ENCODE assay signal across 12 cellular contexts in the genomic region with DNA sequence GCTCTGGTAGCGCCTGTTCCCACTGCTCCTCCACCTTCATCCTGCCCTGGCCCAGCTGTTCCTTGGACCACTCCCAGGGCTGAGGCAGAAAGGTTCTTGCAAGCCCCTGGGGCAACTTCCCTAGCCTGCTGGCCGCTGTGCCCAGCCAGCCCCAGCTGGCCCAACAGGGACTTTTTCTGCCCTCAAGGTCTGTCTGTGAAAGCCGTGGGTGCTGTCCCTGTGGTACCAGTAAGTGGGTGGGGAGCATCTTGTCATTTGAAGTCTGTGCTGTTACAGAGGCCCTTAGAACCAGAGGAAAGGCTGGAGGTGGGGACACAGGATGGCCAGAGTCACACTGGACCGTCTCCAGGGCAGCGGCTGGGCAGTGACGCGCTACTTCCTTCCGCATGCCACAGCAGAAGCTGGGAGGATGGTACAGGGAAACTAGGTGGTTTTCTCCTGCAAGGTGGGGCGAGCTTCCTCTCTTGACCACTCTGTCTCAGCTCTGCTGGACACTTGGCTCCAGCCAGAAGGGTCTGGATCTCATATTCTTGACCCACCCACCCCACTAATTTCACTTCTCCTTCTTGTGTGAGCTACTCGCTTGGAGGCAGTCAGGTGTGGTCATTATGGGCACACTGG.
DNase-seq lines count a peak whose midpoint lies in the region; ATAC-seq and TF ChIP-seq lines count a peak whose summit lies in the region.
"Had no signal": no experiment of that assay in that cellular context is flagged by ENCODE, and none has a peak within 500 bp of the region (broad histone marks: within the 10 kb centered on the region; RNA-seq: fewer than 3 reads in every experiment).

No MANE protein-coding gene starts in this region.

- TF ChIP-seq EP300 in suprapubic skin (IDR thresholded peaks at IDR 0.05) = no peak

- peaks cover 22 to 24% of the 10 kb centered on the region in 2 experiments for H3K4me1 Mint-ChIP-seq in H9
- peaks cover 0 to 34% (median 0%) of the 10 kb centered on the region in 4 donors for H3K4me1 Mint-ChIP-seq in naive thymus-derived CD8-positive, alpha-beta T cell

- ATAC-seq in lung (ENCODE audit: insufficient read depth, low FRiP score) (peak; percentile 83), SK-N-SH treated with all-trans-retinoic acid at 6 μM for 48 hours (no peak)
- no peak for ATAC-seq in naive thymus-derived CD8-positive, alpha-beta T cell

- no peak for TF ChIP-seq CTCF in H9 (conservative IDR thresholded peaks at IDR 0.05)
- no peak for TF ChIP-seq CTCF in colonic mucosa (IDR thresholded peaks at IDR 0.05)
- no peak for TF ChIP-seq CTCF in lung (IDR thresholded peaks at IDR 0.05; ENCODE audit: control extremely low read depth, extremely low read depth)
- TF ChIP-seq CTCF in suprapubic skin (IDR thresholded peaks at IDR 0.05) = no peak
- TF ChIP-seq CTCF in smooth muscle cell (IDR thresholded peaks at IDR 0.05; ENCODE audit: borderline replicate concordance, insufficient read depth, poor library complexity, severe bottlenecking) = no peak

- no peak overlapping the region for H3T11ph ChIP-seq in H9 (ENCODE audit: low read length)

- no peak overlapping the region for H2BK20ac ChIP-seq in H9 (ENCODE audit: low read depth, low read length, poor library complexity, severe bottlenecking)

- H4K8ac ChIP-seq in H9 (replicated peaks; ENCODE audit: insufficient read length, low read depth, low read length) = no peak overlapping the region

- no peaks in the 10 kb centered on the region for H3K36me3 Mint-ChIP-seq in H9 (ENCODE audit: insufficient read depth in 1 of 3, low read depth in 3 of 3)
- no peaks in the 10 kb centered on the region for H3K36me3 Mint-ChIP-seq in naive thymus-derived CD8-positive, alpha-beta T cell

- WGBS in H9 (ENCODE audit: extremely low coverage, insufficient read length, low lambda C conversion rate) = no CpG with 5 or more reads among the region's 10 CpGs
- 34 to 36% methylated on average over 10 of the region's 10 CpGs for WGBS in lung, 2 donors
- WGBS in suprapubic skin = 68% methylated on average over 10 of the region's 10 CpGs
- WGBS in smooth muscle cell (ENCODE audit: low lambda C conversion rate) = 73% methylated on average over 10 of the region's 10 CpGs

- H3K14ac ChIP-seq in H9 (ENCODE audit: insufficient read depth, low read length) = no peak overlapping the region

- H3K23ac ChIP-seq in H9 (ENCODE audit: insufficient read length, low read depth, low read length) = no peak overlapping the region

- POLR2A ChIA-PET in naive thymus-derived CD8-positive, alpha-beta T cell (lab: Charles Lee) = no interaction called here

- TF ChIP-seq POLR2A in suprapubic skin (IDR thresholded peaks at IDR 0.05) = no peak

- H3K27ac Mint-ChIP-seq in H9 = peak overlapping the region in 2 of 3 experiments; percentile 61 to 94; a peak in 2 of 7 replicates
- no peak overlapping the region for H3K27ac Mint-ChIP-seq in naive thymus-derived CD8-positive, alpha-beta T cell

- H4K20me1 ChIP-seq in H9 (ENCODE audit: control insufficient read depth, insufficient read depth, insufficient read length) = no peaks in the 10 kb centered on the region
- H4K20me1 ChIP-seq in smooth muscle cell (ENCODE audit: low read depth) = no peaks in the 10 kb centered on the region

- H3K79me2 ChIP-seq in H9 (ENCODE audit: insufficient read depth, low read length) (no peaks in the 10 kb centered on the region), smooth muscle cell (ENCODE audit: low read depth) (no peaks in the 10 kb centered on the region)

- DNase-seq in H9 (no peak), colonic mucosa (peak; percentile 23), lung (ENCODE audit: low spot score) (peak; percentile 59), suprapubic skin (ENCODE audit: low spot score in 2 of 2) (peak in 1 of 2 donors; percentile 72), smooth muscle cell (lab: John Stamatoyannopoulos, UW; ENCODE audit: unreplicated experiment) (no peak)
- no peak for DNase-seq in activated T-cell treated with anti-CD3 and anti-CD28 coated beads, Interleukin-2, amount 50 U/mL, for 1 hour
- no peak for DNase-seq in naive thymus-derived CD8-positive, alpha-beta T cell
- DNase-seq: DMS153, foreskin melanocyte, IMR-90, NCI-H226 had no signal

- no peak overlapping the region for H2BK120ac ChIP-seq in H9 (ENCODE audit: low read depth, low read length, poor library complexity, severe bottlenecking)

- no peak overlapping the region for H2AK5ac ChIP-seq in H9 (ENCODE audit: insufficient read length, low read length)

- H3K27ac ChIP-seq in H9 (ENCODE audit: insufficient read length, low read depth, low read length) (no peak overlapping the region), colonic mucosa (no peak overlapping the region), lung (ENCODE audit: low read depth in 1 of 2, low read length in 1 of 2) (peak overlapping the region in 1 of 2 donors; percentile 82), suprapubic skin (peak overlapping the region; percentile 67), smooth muscle cell (ENCODE audit: low read depth) (no peak overlapping the region)

- no peak overlapping the region for H4K91ac ChIP-seq in H9 (ENCODE audit: insufficient read length, low read depth, low read length)

- H3K4me3 ChIP-seq in colonic mucosa (no peak overlapping the region), lung (no peak overlapping the region), suprapubic skin (no peak overlapping the region), smooth muscle cell (no peak overlapping the region)

- no peak overlapping the region for H3K4me3 Mint-ChIP-seq in H9
- no peak overlapping the region for H3K4me3 Mint-ChIP-seq in naive thymus-derived CD8-positive, alpha-beta T cell

- peaks cover 13% of the 10 kb centered on the region for H3K27me3 Mint-ChIP-seq in H9 (ENCODE audit: low read depth)
- H3K27me3 Mint-ChIP-seq in naive thymus-derived CD8-positive, alpha-beta T cell = peaks cover 0 to 7% (median 2%) of the 10 kb centered on the region in 5 donors

- H3K9me3 ChIP-seq in H9 (ENCODE audit: control insufficient read depth, low read depth, low read length) = no peaks in the 10 kb centered on the region
- no peaks in the 10 kb centered on the region for H3K9me3 ChIP-seq in colonic mucosa
- H3K9me3 ChIP-seq in lung (ENCODE audit: control insufficient read depth in 2 of 2, insufficient read depth in 1 of 2, low read length in 1 of 2) = no peaks in the 10 kb centered on the region
- no peaks in the 10 kb centered on the region for H3K9me3 ChIP-seq in suprapubic skin
- H3K9me3 ChIP-seq in smooth muscle cell (replicated peaks; ENCODE audit: low read depth) = no peaks in the 10 kb centered on the region

- H3F3A ChIP-seq in smooth muscle cell (ENCODE audit: low read depth) = no peaks in the 10 kb centered on the region

- H3K9ac ChIP-seq in H9 (ENCODE audit: extremely low read depth, insufficient read length, low read length) = no peak overlapping the region
- H3K9ac ChIP-seq in colonic mucosa (ENCODE audit: low read depth in 2 of 2, low read length in 2 of 2) = peak overlapping the region in 1 of 2 donors; percentile 24
- H3K9ac ChIP-seq in smooth muscle cell (ENCODE audit: low read depth) = no peak overlapping the region

- H3K56ac ChIP-seq in H9 (ENCODE audit: insufficient read length, low read depth, low read length) = no peak overlapping the region

- no peaks in the 10 kb centered on the region for H3K9me3 Mint-ChIP-seq in H9
- H3K9me3 Mint-ChIP-seq in naive thymus-derived CD8-positive, alpha-beta T cell = no peaks in the 10 kb centered on the region

- no peaks in the 10 kb centered on the region for H3K23me2 ChIP-seq in H9 (ENCODE audit: insufficient read length, low read depth, low read length, poor library complexity, severe bottlenecking)

- no peak overlapping the region for H2BK15ac ChIP-seq in H9 (ENCODE audit: low read depth, low read length)

- H3K4me2 ChIP-seq in H9 (ENCODE audit: insufficient read depth, insufficient read length, low read length) = no peak overlapping the region
- no peak overlapping the region for H3K4me2 ChIP-seq in smooth muscle cell

- H2BK5ac ChIP-seq in H9 (ENCODE audit: insufficient read length, low read length) = no peak overlapping the region

- H4K5ac ChIP-seq in H9 (ENCODE audit: insufficient read length, low read depth, low read length) = no peak overlapping the region

- no peak overlapping the region for H3K18ac ChIP-seq in H9 (ENCODE audit: insufficient read length, low read depth, low read length)

- H3K27me3 ChIP-seq in H9 (ENCODE audit: insufficient read depth, low read length) = no peaks in the 10 kb centered on the region
- H3K27me3 ChIP-seq in colonic mucosa = no peaks in the 10 kb centered on the region
- H3K27me3 ChIP-seq in lung (ENCODE audit: control insufficient read depth, insufficient read depth) = no peaks in the 10 kb centered on the region
- H3K27me3 ChIP-seq in suprapubic skin = peaks cover 3% of the 10 kb centered on the region
- peaks cover 40% of the 10 kb centered on the region for H3K27me3 ChIP-seq in smooth muscle cell (ENCODE audit: low read depth)

- no peak overlapping the region for H2BK12ac ChIP-seq in H9 (ENCODE audit: insufficient read length, low read depth, low read length)

- H3K4ac ChIP-seq in H9 (ENCODE audit: low read depth, low read length) = no peak overlapping the region

- H3K79me1 ChIP-seq in H9 (ENCODE audit: insufficient read depth, low read depth, low read length, poor library complexity, severe bottlenecking) = no peaks in the 10 kb centered on the region

- H3K36me3 ChIP-seq in colonic mucosa (no peaks in the 10 kb centered on the region), lung (ENCODE audit: control insufficient read depth in 2 of 2, insufficient read depth in 2 of 2, low read length in 2 of 2) (no peaks in the 10 kb centered on the region), suprapubic skin (no peaks in the 10 kb centered on the region), smooth muscle cell (ENCODE audit: low read depth) (no peaks in the 10 kb centered on the region)

- H3K4me1 ChIP-seq in H9 (ENCODE audit: insufficient read depth, low read length) (peaks cover 6% of the 10 kb centered on the region; the same call in 1 of the 2 replicates), colonic mucosa (no peaks in the 10 kb centered on the region), lung (ENCODE audit: control insufficient read depth in 2 of 2, insufficient read depth in 2 of 2, low read length in 2 of 2) (peaks cover 0 to 12% of the 10 kb centered on the region in 2 donors), suprapubic skin (peaks cover 3% of the 10 kb centered on the region), smooth muscle cell (ENCODE audit: low read depth) (peaks cover 3% of the 10 kb centered on the region)

- intact Hi-C loops in colonic mucosa (cut with DNase I) = no loop called here

- H2AFZ ChIP-seq in H9 (ENCODE audit: low read length) = no peak overlapping the region
- H2AFZ ChIP-seq in smooth muscle cell (ENCODE audit: low read depth) = no peak overlapping the region

TF ChIP-seq in SK-N-SH treated with all-trans-retinoic acid at 6 μM for 48 hours, 23 proteins besides CTCF, POLR2A, EP300 and RAD21 (continues in another document):
- no peak for TF ChIP-seq ZNF8 (CRISPR knock-in tag; IDR thresholded peaks at IDR 0.05)

Comparison
In these comparisons a context has a peak if more than half of its experiments do, and no peak if none do; other contexts are left out.
1. DNase-seq: peak in colonic mucosa (single experiment) and lung (single experiment); none in H9 (single experiment), activated T-cell treated with anti-CD3 and anti-CD28 coated beads, Interleukin-2, amount 50 U/mL, for 1 hour (single experiment), naive thymus-derived CD8-positive, alpha-beta T cell (0 of 10) and smooth muscle cell (single experiment).
2. H3K27ac Mint-ChIP-seq: peak in H9 (2 of 3); none in naive thymus-derived CD8-positive, alpha-beta T cell (0 of 10).